In genomic region chr17:38463451-38463858, GRCh38 we compare ENCODE assay signal across 14 cellular contexts. TPM values are rescaled to one million over a fixed set of nuclear protein-coding genes. Genes with fewer than 3 reads are reported as not detected.
DNase-seq lines count a peak whose midpoint lies in the region; FAIRE-seq and TF ChIP-seq lines count a peak whose summit lies in the region.
"Had no signal": no experiment of that assay in that cellular context is flagged by ENCODE, and none has a peak within 500 bp of the region (broad histone marks: within the 10 kb centered on the region; RNA-seq: fewer than 3 reads in every experiment).

No MANE protein-coding gene starts in this region.

- DNase-seq in HUDEP-2 (lab: John Stamatoyannopoulos, UW; ENCODE audit: unreplicated experiment in 76 of 76) (peak in 39 of 76 experiments; percentile 9 to 55 (median 32)), erythroblast (lab: John Stamatoyannopoulos, UW) (peak; percentile 39 to 42), mucosa of gallbladder (ENCODE audit: low spot score) (peak; percentile 50), NCI-H446 (lab: John Stamatoyannopoulos, UW) (no peak), DMS79 (lab: John Stamatoyannopoulos, UW) (no peak), urothelium cell line (ENCODE audit: low spot score) (no peak)
- DNase-seq in activated T-helper 1 cell treated with anti-CD3 and anti-CD28 coated beads, Interleukin-12 subunit alpha, Interleukin-12 subunit beta, Interleukin-2, Interleukin-4 antibody, amounts not matched to agents 30 ng/mL and 10 ng/mL and 1 ng/mL, durations not matched to agents 14 hours and 24 hours and 36 hours (ENCODE audit: low spot score) = no peak
- DNase-seq: activated naive CD8-positive, alpha-beta T cell treated with anti-CD3 and anti-CD28 coated beads for 36 hours; CD4-positive, CD25-positive, alpha-beta regulatory T cell; NCI-H1436 treated with DMSO at 0.1 percent for 48 hours; stimulated activated CD4-positive, alpha-beta T cell treated with anti-CD3 and anti-CD28 coated beads, Interleukin-1b, Interleukin-23, amount 100 ng/mL, for 48 hours had no signal

- H3K9me3 Mint-ChIP-seq in activated T-helper 1 cell treated with anti-CD3 and anti-CD28 coated beads, Interleukin-12 subunit alpha, Interleukin-12 subunit beta, Interleukin-2, Interleukin-4 antibody, amounts not matched to agents 30 ng/mL and 10 ng/mL and 1 ng/mL, durations not matched to agents 14 hours and 24 hours and 36 hours = no peaks in the 10 kb centered on the region
- H3K9me3 Mint-ChIP-seq: activated naive CD8-positive, alpha-beta T cell treated with anti-CD3 and anti-CD28 coated beads for 36 hours; dendritic cell treated with granulocyte-macrophage colony-stimulating factor and Interleukin-4, amounts not matched to agents 40 ng/mL and 50 ng/mL, for 4 days; IgD-negative memory B cell had no signal

- TF ChIP-seq POLR2A in erythroblast (IDR thresholded peaks at IDR 0.05; ENCODE audit: low read length) = no peak

- H3K27ac Mint-ChIP-seq in activated T-helper 1 cell treated with anti-CD3 and anti-CD28 coated beads, Interleukin-12 subunit alpha, Interleukin-12 subunit beta, Interleukin-2, Interleukin-4 antibody, amounts not matched to agents 30 ng/mL and 10 ng/mL and 1 ng/mL, durations not matched to agents 14 hours and 24 hours and 36 hours = no peak overlapping the region
- H3K27ac Mint-ChIP-seq: activated naive CD8-positive, alpha-beta T cell treated with anti-CD3 and anti-CD28 coated beads for 36 hours; dendritic cell treated with granulocyte-macrophage colony-stimulating factor and Interleukin-4, amounts not matched to agents 40 ng/mL and 50 ng/mL, for 4 days; IgD-negative memory B cell had no signal

- no peak for FAIRE-seq in urothelium cell line (lab: Jason Lieb, UNC)

- H3K4me1 Mint-ChIP-seq in activated T-helper 1 cell treated with anti-CD3 and anti-CD28 coated beads, Interleukin-12 subunit alpha, Interleukin-12 subunit beta, Interleukin-2, Interleukin-4 antibody, amounts not matched to agents 30 ng/mL and 10 ng/mL and 1 ng/mL, durations not matched to agents 14 hours and 24 hours and 36 hours (ENCODE audit: low read depth) = no peaks in the 10 kb centered on the region
- H3K4me1 Mint-ChIP-seq: activated naive CD8-positive, alpha-beta T cell treated with anti-CD3 and anti-CD28 coated beads for 36 hours; CD4-positive, CD25-positive, alpha-beta regulatory T cell; IgD-negative memory B cell had no signal

- H3K27me3 Mint-ChIP-seq in activated T-helper 1 cell treated with anti-CD3 and anti-CD28 coated beads, Interleukin-12 subunit alpha, Interleukin-12 subunit beta, Interleukin-2, Interleukin-4 antibody, amounts not matched to agents 30 ng/mL and 10 ng/mL and 1 ng/mL, durations not matched to agents 14 hours and 24 hours and 36 hours (ENCODE audit: insufficient read depth) = no peaks in the 10 kb centered on the region
- H3K27me3 Mint-ChIP-seq: CD4-positive, CD25-positive, alpha-beta regulatory T cell; dendritic cell treated with granulocyte-macrophage colony-stimulating factor and Interleukin-4, amounts not matched to agents 40 ng/mL and 50 ng/mL, for 4 days had no signal

- H3K27ac ChIP-seq in temporal lobe (ENCODE audit: low read depth, low read length) = peak overlapping the region; percentile 92

- intact Hi-C loops in activated T-helper 1 cell treated with anti-CD3 and anti-CD28 coated beads, Interleukin-12 subunit alpha, Interleukin-12 subunit beta, Interleukin-2, Interleukin-4 antibody, amounts not matched to agents 30 ng/mL and 10 ng/mL and 1 ng/mL, durations not matched to agents 14 hours and 24 hours and 36 hours (cut with micrococcal nuclease) = no loop called here

- no peak overlapping the region for H3K4me3 Mint-ChIP-seq in activated T-helper 1 cell treated with anti-CD3 and anti-CD28 coated beads, Interleukin-12 subunit alpha, Interleukin-12 subunit beta, Interleukin-2, Interleukin-4 antibody, amounts not matched to agents 30 ng/mL and 10 ng/mL and 1 ng/mL, durations not matched to agents 14 hours and 24 hours and 36 hours
- H3K4me3 Mint-ChIP-seq: activated naive CD8-positive, alpha-beta T cell treated with anti-CD3 and anti-CD28 coated beads for 36 hours; CD4-positive, CD25-positive, alpha-beta regulatory T cell; dendritic cell treated with granulocyte-macrophage colony-stimulating factor and Interleukin-4, amounts not matched to agents 40 ng/mL and 50 ng/mL, for 4 days had no signal

- no peaks in the 10 kb centered on the region for H3K36me3 Mint-ChIP-seq in activated T-helper 1 cell treated with anti-CD3 and anti-CD28 coated beads, Interleukin-12 subunit alpha, Interleukin-12 subunit beta, Interleukin-2, Interleukin-4 antibody, amounts not matched to agents 30 ng/mL and 10 ng/mL and 1 ng/mL, durations not matched to agents 14 hours and 24 hours and 36 hours (ENCODE audit: low read depth)
- H3K36me3 Mint-ChIP-seq: activated naive CD8-positive, alpha-beta T cell treated with anti-CD3 and anti-CD28 coated beads for 36 hours; CD4-positive, CD25-positive, alpha-beta regulatory T cell; IgD-negative memory B cell had no signal

RNA-seq across cellular contexts. Expression of gene ARHGAP23, which starts 35.2 kb away (rescaled TPM):
- total RNA-seq in mucosa of gallbladder (37.6 TPM), temporal lobe (82.4 TPM)
- total RNA-seq in activated T-helper 1 cell treated with anti-CD3 and anti-CD28 coated beads, Interleukin-12 subunit alpha, Interleukin-12 subunit beta, Interleukin-2, Interleukin-4 antibody, amounts not matched to agents 30 ng/mL and 10 ng/mL and 1 ng/mL, durations not matched to agents 14 hours and 24 hours and 36 hours = 0.57 and 0.88 TPM in 2 replicates

Comparison
In these comparisons a context has a peak if more than half of its experiments do, and no peak if none do; other contexts are left out.
1. DNase-seq: peak in HUDEP-2 (39 of 76), erythroblast (2 of 2) and mucosa of gallbladder (single experiment); none in NCI-H446 (0 of 2), DMS79 (single experiment), activated T-helper 1 cell treated with anti-CD3 and anti-CD28 coated beads, Interleukin-12 subunit alpha, Interleukin-12 subunit beta, Interleukin-2, Interleukin-4 antibody, amounts not matched to agents 30 ng/mL and 10 ng/mL and 1 ng/mL, durations not matched to agents 14 hours and 24 hours and 36 hours (single experiment) and urothelium cell line (single experiment).
2. RNA of gene ARHGAP23, which starts 35.2 kb away (total RNA-seq): 82.4 TPM in temporal lobe (single experiment) and 37.6 TPM in mucosa of gallbladder (single experiment); 0.57 to 0.88 TPM in activated T-helper 1 cell treated with anti-CD3 and anti-CD28 coated beads, Interleukin-12 subunit alpha, Interleukin-12 subunit beta, Interleukin-2, Interleukin-4 antibody, amounts not matched to agents 30 ng/mL and 10 ng/mL and 1 ng/mL, durations not matched to agents 14 hours and 24 hours and 36 hours; every median in the first group is over 10 times any median in the second.